Comparison of ENCODE assay signal across 9 cellular contexts in the genomic region with DNA sequence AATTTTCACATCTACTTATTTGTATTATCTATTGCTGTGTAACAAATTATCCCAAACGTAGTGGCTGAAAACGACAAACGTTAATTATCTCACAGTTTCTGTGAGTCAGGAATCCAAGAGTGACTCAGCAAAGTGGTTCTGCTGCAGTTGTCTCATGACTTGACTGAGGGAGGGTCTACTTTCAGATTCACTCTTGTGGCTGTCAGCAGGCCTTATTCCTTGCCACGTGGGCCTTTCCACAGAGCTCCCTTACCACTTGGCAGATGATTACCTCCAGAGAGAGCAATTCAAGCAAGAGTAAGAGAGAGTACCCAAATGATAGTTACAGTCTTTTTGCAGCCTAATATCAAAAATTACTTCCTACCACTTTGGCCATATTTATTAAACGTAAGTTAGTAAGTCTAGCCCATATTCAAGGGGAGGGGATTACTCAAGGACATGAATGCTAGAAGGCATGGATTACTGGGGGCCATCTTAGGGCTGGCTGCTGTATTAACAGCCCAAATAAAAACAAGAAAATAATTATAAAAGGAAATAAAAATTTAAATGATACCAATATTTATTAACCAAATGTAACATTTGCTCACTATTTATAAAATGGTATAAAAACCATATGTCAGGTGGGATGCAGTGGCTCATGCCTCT. TPM values are rescaled to one million over a fixed set of nuclear protein-coding genes. Genes with fewer than 3 reads are reported as not detected.
DNase-seq lines count a peak whose midpoint lies in the region; ATAC-seq, FAIRE-seq and TF ChIP-seq lines count a peak whose summit lies in the region.
"Had no signal": no experiment of that assay in that cellular context is flagged by ENCODE, and none has a peak within 500 bp of the region (broad histone marks: within the 10 kb centered on the region; RNA-seq: fewer than 3 reads in every experiment).

No MANE protein-coding gene starts in this region.

- no peaks in the 10 kb centered on the region for H3K79me2 ChIP-seq in SK-N-SH (ENCODE audit: insufficient read depth)

- ATAC-seq in SK-N-SH treated with all-trans-retinoic acid at 6 μM for 48 hours (no peak), HG02642 (IDR thresholded peaks at IDR 0.05; ENCODE audit: poor library complexity, unreplicated experiment) (peak; percentile 85), omental fat pad (ENCODE audit: low FRiP score) (no peak)

- peaks cover 5 to 23% of the 10 kb centered on the region in 2 experiments for H3K36me3 ChIP-seq in SK-N-SH (replicated peaks in 1 of 2; ENCODE audit: control insufficient read depth in 1 of 2, insufficient read depth in 2 of 2, low read length in 1 of 2)

- no peak for TF ChIP-seq EP300 in SK-N-SH (IDR thresholded peaks at IDR 0.05; ENCODE audit: borderline replicate concordance in 1 of 2, low read depth in 1 of 2, low read length in 1 of 2)

- no peaks in the 10 kb centered on the region for H4K20me1 ChIP-seq in SK-N-SH (ENCODE audit: insufficient read depth)

- peak; percentile 83 for FAIRE-seq in RCC 7860 (lab: Jason Lieb, UNC)

- no peak overlapping the region for H3K9ac ChIP-seq in SK-N-SH

- no peaks in the 10 kb centered on the region for H3K9me2 ChIP-seq in SK-N-SH

- H3K27me3 ChIP-seq in SK-N-SH (ENCODE audit: insufficient read depth): no peaks in the 10 kb centered on the region

- TF ChIP-seq CTCF in SK-N-SH (IDR thresholded peaks at IDR 0.05) (no peak), fibroblast of villous mesenchyme (IDR thresholded peaks at IDR 0.05; ENCODE audit: insufficient read depth, low read depth, low read length) (no peak), omental fat pad (IDR thresholded peaks at IDR 0.05) (no peak)

- POLR2A ChIA-PET in SK-N-SH (lab: Yijun Ruan, JAX): no interaction called here

- CTCF ChIA-PET in SK-N-SH (lab: Yijun Ruan, JAX): no interaction called here

- H3K4me1 ChIP-seq in SK-N-SH (ENCODE audit: control insufficient read depth in 1 of 2, insufficient read depth in 2 of 2, low read depth in 1 of 2, low read length in 1 of 2): no peaks in the 10 kb centered on the region

- no peak for TF ChIP-seq RAD21 in SK-N-SH (IDR thresholded peaks at IDR 0.05; ENCODE audit: low read length)

- H3K27ac ChIP-seq in SK-N-SH (ENCODE audit: low read depth in 2 of 2, low read length in 1 of 2): no peak overlapping the region
- H3K27ac ChIP-seq: C4-2B had no signal

- H2AFZ ChIP-seq in SK-N-SH (ENCODE audit: low read depth): peak overlapping the region; percentile 16; the same call in 1 of the 2 replicates

- 77% methylated on average over 5 of the region's 5 CpGs for WGBS in SK-N-SH (ENCODE audit: low lambda C conversion rate)

- H3K4me2 ChIP-seq in SK-N-SH: no peak overlapping the region

- no peaks in the 10 kb centered on the region for H3K9me3 ChIP-seq in SK-N-SH

- H3K4me3 ChIP-seq in SK-N-SH (ENCODE audit: low read depth in 2 of 2, low read length in 1 of 2) (no peak overlapping the region), fibroblast of villous mesenchyme (ENCODE audit: low read depth, low read length) (no peak overlapping the region)

- DNase-seq in SK-N-SH (no peak), RCC 7860 (ENCODE audit: low spot score) (peak; percentile 80), fibroblast of villous mesenchyme (ENCODE audit: low read depth) (peak; percentile 83), NCI-H1048 (lab: John Stamatoyannopoulos, UW) (no peak), activated gamma-delta T cell treated with Interleukin-2 at 50 U/mL for 16 hours (no peak), omental fat pad (ENCODE audit: low spot score) (no peak)

- H3F3A ChIP-seq in SK-N-SH (replicated peaks; ENCODE audit: insufficient read depth): peaks cover 6% of the 10 kb centered on the region

TF ChIP-seq in SK-N-SH, 30 proteins besides CTCF, POLR2A, EP300 and RAD21 (continues in another document):
- TF ChIP-seq TCF12 (IDR thresholded peaks at IDR 0.05) (no peak), POLR2AphosphoS5 (IDR thresholded peaks at IDR 0.05; ENCODE audit: low read depth, low read length) (no peak), RFX5 (IDR thresholded peaks at IDR 0.05; ENCODE audit: low read length) (no peak), GATA2 (CRISPR knock-in tag; IDR thresholded peaks at IDR 0.05) (no peak), ELF1 (IDR thresholded peaks at IDR 0.05) (no peak), MEF2A (IDR thresholded peaks at IDR 0.05; ENCODE audit: borderline replicate concordance, low read depth) (no peak), JUND (IDR thresholded peaks at IDR 0.05) (no peak), NFIC (IDR thresholded peaks at IDR 0.05; ENCODE audit: borderline replicate concordance) (no peak), NRF1 (IDR thresholded peaks at IDR 0.05; ENCODE audit: low read depth, low read length) (no peak), FOSL2 (IDR thresholded peaks at IDR 0.05; ENCODE audit: borderline replicate concordance, low read depth) (no peak)
- TF ChIP-seq, protein P1, sequence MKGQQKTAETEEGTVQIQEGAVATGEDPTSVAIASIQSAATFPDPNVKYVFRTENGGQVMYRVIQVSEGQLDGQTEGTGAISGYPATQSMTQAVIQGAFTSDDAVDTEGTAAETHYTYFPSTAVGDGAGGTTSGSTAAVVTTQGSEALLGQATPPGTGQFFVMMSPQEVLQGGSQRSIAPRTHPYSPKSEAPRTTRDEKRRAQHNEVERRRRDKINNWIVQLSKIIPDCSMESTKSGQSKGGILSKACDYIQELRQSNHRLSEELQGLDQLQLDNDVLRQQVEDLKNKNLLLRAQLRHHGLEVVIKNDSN (IDR thresholded peaks at IDR 0.05; ENCODE audit: borderline replicate concordance, low read depth): no peak

TF ChIP-seq in SK-N-SH treated with all-trans-retinoic acid at 6 μM for 48 hours, 23 proteins besides CTCF, POLR2A, EP300 and RAD21 (continues in another document):
- TF ChIP-seq, protein P2, sequence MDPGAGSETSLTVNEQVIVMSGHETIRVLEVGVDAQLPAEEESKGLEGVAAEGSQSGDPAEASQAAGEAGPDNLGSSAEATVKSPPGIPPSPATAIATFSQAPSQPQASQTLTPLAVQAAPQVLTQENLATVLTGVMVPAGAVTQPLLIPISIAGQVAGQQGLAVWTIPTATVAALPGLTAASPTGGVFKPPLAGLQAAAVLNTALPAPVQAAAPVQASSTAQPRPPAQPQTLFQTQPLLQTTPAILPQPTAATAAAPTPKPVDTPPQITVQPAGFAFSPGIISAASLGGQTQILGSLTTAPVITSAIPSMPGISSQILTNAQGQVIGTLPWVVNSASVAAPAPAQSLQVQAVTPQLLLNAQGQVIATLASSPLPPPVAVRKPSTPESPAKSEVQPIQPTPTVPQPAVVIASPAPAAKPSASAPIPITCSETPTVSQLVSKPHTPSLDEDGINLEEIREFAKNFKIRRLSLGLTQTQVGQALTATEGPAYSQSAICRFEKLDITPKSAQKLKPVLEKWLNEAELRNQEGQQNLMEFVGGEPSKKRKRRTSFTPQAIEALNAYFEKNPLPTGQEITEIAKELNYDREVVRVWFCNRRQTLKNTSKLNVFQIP (CRISPR knock-in tag; IDR thresholded peaks at IDR 0.05; ENCODE audit: borderline replicate concordance, low read depth): no peak
- no peak for TF ChIP-seq ZNF70 (CRISPR knock-in tag; IDR thresholded peaks at IDR 0.05)
- TF ChIP-seq TCF4 (CRISPR knock-in tag; IDR thresholded peaks at IDR 0.05; ENCODE audit: borderline replicate concordance): no peak
- TF ChIP-seq ISL1 (CRISPR knock-in tag; IDR thresholded peaks at IDR 0.05): no peak
- TF ChIP-seq ZFP3 (CRISPR knock-in tag; IDR thresholded peaks at IDR 0.05): no peak
- TF ChIP-seq ZNF565 (CRISPR knock-in tag; conservative IDR thresholded peaks at IDR 0.05; ENCODE audit: low read depth): no peak
- no peak for TF ChIP-seq SNAI2 (CRISPR knock-in tag; IDR thresholded peaks at IDR 0.05)
- no peak for TF ChIP-seq GLIS3 (CRISPR knock-in tag; IDR thresholded peaks at IDR 0.05)
- no peak for TF ChIP-seq TOX (CRISPR knock-in tag; IDR thresholded peaks at IDR 0.05; ENCODE audit: borderline replicate concordance)
- TF ChIP-seq ARNTL (CRISPR knock-in tag; IDR thresholded peaks at IDR 0.05; ENCODE audit: borderline replicate concordance, low read depth): no peak
- TF ChIP-seq, protein P3, sequence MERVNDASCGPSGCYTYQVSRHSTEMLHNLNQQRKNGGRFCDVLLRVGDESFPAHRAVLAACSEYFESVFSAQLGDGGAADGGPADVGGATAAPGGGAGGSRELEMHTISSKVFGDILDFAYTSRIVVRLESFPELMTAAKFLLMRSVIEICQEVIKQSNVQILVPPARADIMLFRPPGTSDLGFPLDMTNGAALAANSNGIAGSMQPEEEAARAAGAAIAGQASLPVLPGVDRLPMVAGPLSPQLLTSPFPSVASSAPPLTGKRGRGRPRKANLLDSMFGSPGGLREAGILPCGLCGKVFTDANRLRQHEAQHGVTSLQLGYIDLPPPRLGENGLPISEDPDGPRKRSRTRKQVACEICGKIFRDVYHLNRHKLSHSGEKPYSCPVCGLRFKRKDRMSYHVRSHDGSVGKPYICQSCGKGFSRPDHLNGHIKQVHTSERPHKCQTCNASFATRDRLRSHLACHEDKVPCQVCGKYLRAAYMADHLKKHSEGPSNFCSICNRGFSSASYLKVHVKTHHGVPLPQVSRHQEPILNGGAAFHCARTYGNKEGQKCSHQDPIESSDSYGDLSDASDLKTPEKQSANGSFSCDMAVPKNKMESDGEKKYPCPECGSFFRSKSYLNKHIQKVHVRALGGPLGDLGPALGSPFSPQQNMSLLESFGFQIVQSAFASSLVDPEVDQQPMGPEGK (CRISPR knock-in tag; IDR thresholded peaks at IDR 0.05; ENCODE audit: borderline replicate concordance): no peak

RNA-seq across cellular contexts. Expression of a gene that starts 48.7 kb away (rescaled TPM):
- polyA plus RNA-seq in SK-N-SH (2012; rRNA removed): 3.3 and 6.2 TPM in 2 replicates
- 5.0 and 7.0 TPM in 2 replicates for polyA plus RNA-seq in SK-N-SH (2012; cell fraction: cytosol; rRNA removed)
- polyA plus RNA-seq in SK-N-SH (2012; cell fraction: nucleus; rRNA removed): 3.2 and 4.5 TPM in 2 replicates
- total RNA-seq in fibroblast of villous mesenchyme (38.0 and 57.9 TPM in 2 replicates), omental fat pad (10 to 100 TPM; 25.6 to 67.5 (median 55.0) TPM)

RNA-seq across cellular contexts. Expression of a gene that starts 53.9 kb away (rescaled TPM):
- 4.6 and 8.3 TPM in 2 replicates for polyA plus RNA-seq in SK-N-SH (2012; rRNA removed)
- 5.1 and 5.9 TPM in 2 replicates for polyA plus RNA-seq in SK-N-SH (2012; cell fraction: cytosol; rRNA removed)
- 9.4 and 21.3 TPM in 2 replicates for polyA plus RNA-seq in SK-N-SH (2012; cell fraction: nucleus; rRNA removed)
- total RNA-seq in fibroblast of villous mesenchyme (5.6 and 5.8 TPM in 2 replicates), omental fat pad (10 to 100 TPM in 1 of 4 donors, 1 to 10 TPM in 3; 4.2 to 13.1 (median 7.4) TPM)

RNA-seq across cellular contexts. Expression of a gene that starts 54.5 kb away (rescaled TPM):
- polyA plus RNA-seq in SK-N-SH (2012; rRNA removed): 21.2 and 41.0 TPM in 2 replicates
- 38.0 and 46.9 TPM in 2 replicates for polyA plus RNA-seq in SK-N-SH (2012; cell fraction: cytosol; rRNA removed)
- 18.8 and 49.4 TPM in 2 replicates for polyA plus RNA-seq in SK-N-SH (2012; cell fraction: nucleus; rRNA removed)
- total RNA-seq in fibroblast of villous mesenchyme (22.5 and 38.0 TPM in 2 replicates), omental fat pad (10 to 100 TPM; 12.3 to 31.8 (median 14.8) TPM)

Comparison
In these comparisons a context has a peak if more than half of its experiments do, and no peak if none do; other contexts are left out.
1. DNase-seq: peak in RCC 7860 (single experiment) and fibroblast of villous mesenchyme (single experiment); none in SK-N-SH (single experiment), NCI-H1048 (single experiment), activated gamma-delta T cell treated with Interleukin-2 at 50 U/mL for 16 hours (single experiment) and omental fat pad (single experiment).